26 cellular contexts compared by ENCODE assay signal in genomic region chr22:22400099-22400498, GRCh38.
"Had no signal": no experiment of that assay in that cellular context is flagged by ENCODE, and none has a peak within 500 bp of the region (broad histone marks: within the 10 kb centered on the region; RNA-seq: fewer than 3 reads in every experiment).

No MANE protein-coding gene starts in this region.

- FAIRE-seq: endometrium, frontal cortex had no signal

- H3K27me3 Mint-ChIP-seq: memory B cell had no signal

- H3K36me3 Mint-ChIP-seq: activated naive CD4-positive, alpha-beta T cell treated with anti-CD3 and anti-CD28 coated beads, Interleukin-2, amount 50 U/mL, for 24 hours; memory B cell; naive thymus-derived CD4-positive, alpha-beta T cell; neural progenitor cell had no signal

- H3K9me3 Mint-ChIP-seq: activated CD4-positive, alpha-beta T cell treated with anti-CD3 and anti-CD28 coated beads, Interleukin-2, amount 10 ng/mL, durations not matched to agents 7 days and 5 days; activated naive CD4-positive, alpha-beta T cell treated with anti-CD3 and anti-CD28 coated beads, Interleukin-2, amount 50 U/mL, for 24 hours; central memory CD8-positive, alpha-beta T cell; memory B cell; naive thymus-derived CD4-positive, alpha-beta T cell; neural progenitor cell; stimulated activated naive CD8-positive, alpha-beta T cell treated with anti-CD3 and anti-CD28 coated beads, Interleukin-15, amount 100 ng/mL, for 72 hours had no signal

- H3K4me3 ChIP-seq: ascending aorta, colonic mucosa, neural progenitor cell, smooth muscle cell, suprapubic skin, transverse colon, vagina had no signal

- H3K36me3 ChIP-seq: ascending aorta, colonic mucosa, neural progenitor cell, suprapubic skin, transverse colon, vagina had no signal

- H3K4me2 ChIP-seq: neural progenitor cell, smooth muscle cell had no signal

- H3K4me1 Mint-ChIP-seq: activated CD4-positive, alpha-beta T cell treated with anti-CD3 and anti-CD28 coated beads, Interleukin-2, amount 10 ng/mL, durations not matched to agents 7 days and 5 days; activated naive CD4-positive, alpha-beta T cell treated with anti-CD3 and anti-CD28 coated beads, Interleukin-2, amount 50 U/mL, for 24 hours; central memory CD8-positive, alpha-beta T cell; naive thymus-derived CD4-positive, alpha-beta T cell; stimulated activated naive CD8-positive, alpha-beta T cell treated with anti-CD3 and anti-CD28 coated beads, Interleukin-15, amount 100 ng/mL, for 72 hours had no signal

- H3K9me3 ChIP-seq: ascending aorta, colonic mucosa, suprapubic skin, transverse colon, vagina had no signal

- DNase-seq: activated CD4-positive, alpha-beta T cell treated with anti-CD3 and anti-CD28 coated beads, Interleukin-2, amount 10 ng/mL, durations not matched to agents 7 days and 5 days; activated CD8-positive, alpha-beta memory T cell treated with anti-CD3 and anti-CD28 coated beads for 24 hours; activated CD8-positive, alpha-beta memory T cell treated with anti-CD3 and anti-CD28 coated beads, Interleukin-2, amount 50 U/mL, for 48 hours; activated effector memory CD4-positive, alpha-beta T cell treated with Interleukin-2 at 50 U/mL for 16 hours; activated T-cell treated with anti-CD3 and anti-CD28 coated beads, Interleukin-2, amount 50 U/mL, for 48 hours; colonic mucosa; erythroblast; head of caudate nucleus; kidney glomerular epithelial cell; naive thymus-derived CD4-positive, alpha-beta T cell; stimulated activated CD4-positive, alpha-beta T cell treated with anti-CD3 and anti-CD28 coated beads, Interleukin-4, amount 100 ng/mL, for 1 hour; stimulated activated naive CD8-positive, alpha-beta T cell treated with anti-CD3 and anti-CD28 coated beads, Interleukin-15, amount 100 ng/mL, for 72 hours; T1000; transverse colon had no signal

- ATAC-seq: activated CD4-positive, CD25-positive, alpha-beta regulatory T cell treated with anti-CD3 and anti-CD28 coated beads, Interleukin-2, amount 50 U/mL, for 24 hours; naive thymus-derived CD4-positive, alpha-beta T cell; sciatic nerve; stimulated activated naive CD8-positive, alpha-beta T cell treated with anti-CD3 and anti-CD28 coated beads, Interleukin-15, amount 100 ng/mL, for 72 hours had no signal

- H2AFZ ChIP-seq: neural progenitor cell had no signal

- H3K27me3 ChIP-seq: ascending aorta, colonic mucosa, transverse colon, vagina had no signal

- H3K27ac ChIP-seq: ascending aorta, colonic mucosa, neural progenitor cell, suprapubic skin, transverse colon, vagina had no signal

- H3K9ac ChIP-seq: neural progenitor cell had no signal

- H3K4me1 ChIP-seq: ascending aorta, colonic mucosa, transverse colon, vagina had no signal

- H3K27ac Mint-ChIP-seq: activated CD4-positive, alpha-beta T cell treated with anti-CD3 and anti-CD28 coated beads, Interleukin-2, amount 10 ng/mL, durations not matched to agents 7 days and 5 days; activated naive CD4-positive, alpha-beta T cell treated with anti-CD3 and anti-CD28 coated beads, Interleukin-2, amount 50 U/mL, for 24 hours; memory B cell; naive thymus-derived CD4-positive, alpha-beta T cell had no signal

- H3K4me3 Mint-ChIP-seq: activated CD4-positive, alpha-beta T cell treated with anti-CD3 and anti-CD28 coated beads, Interleukin-2, amount 10 ng/mL, durations not matched to agents 7 days and 5 days; activated naive CD4-positive, alpha-beta T cell treated with anti-CD3 and anti-CD28 coated beads, Interleukin-2, amount 50 U/mL, for 24 hours; central memory CD8-positive, alpha-beta T cell; memory B cell; naive thymus-derived CD4-positive, alpha-beta T cell; neural progenitor cell; stimulated activated naive CD8-positive, alpha-beta T cell treated with anti-CD3 and anti-CD28 coated beads, Interleukin-15, amount 100 ng/mL, for 72 hours had no signal
